ENCODE assay signal across 10 cellular contexts in genomic region chr1:244075247-244075722, GRCh38. TPM values are rescaled to one million over a fixed set of nuclear protein-coding genes. Genes with fewer than 3 reads are reported as not detected.
A peak's percentile ranks its signal among the peaks of the same experiment; 100 is the strongest.
DNase-seq lines count a peak whose midpoint lies in the region; ATAC-seq and TF ChIP-seq lines count a peak whose summit lies in the region.
"Had no signal": no experiment of that assay in that cellular context is flagged by ENCODE, and none has a peak within 500 bp of the region (broad histone marks: within the 10 kb centered on the region; RNA-seq: fewer than 3 reads in every experiment).

No MANE protein-coding gene starts in this region.

- CTCF ChIA-PET in CD8-positive, alpha-beta memory T cell (lab: Charles Lee) = interaction anchor here (0.9 to 2.8 kb wide), 8 partner anchors 9 to 224 kb away, joined by 3 to 22 read pairs (median 4); no protein-coding TSS in a partner anchor

- H3K4me1 Mint-ChIP-seq in CD8-positive, alpha-beta memory T cell = peaks cover 26 to 31% (median 26%) of the 10 kb centered on the region in 3 donors

- ATAC-seq in GM19463 (IDR thresholded peaks at IDR 0.05; ENCODE audit: unreplicated experiment) = peak; percentile 4

- no peak for TF ChIP-seq CTCF in dorsolateral prefrontal cortex (IDR thresholded peaks at IDR 0.05 in 54 of 56, conservative IDR thresholded peaks at IDR 0.05 in 2 of 56; ENCODE audit: low read depth in 1 of 56, partially characterized antibody in 56 of 56)

- peak overlapping the region; percentile 63 for H3K4me3 ChIP-seq in CD8-positive, alpha-beta memory T cell (ENCODE audit: low read length)
- H3K4me3 ChIP-seq in dorsolateral prefrontal cortex = no peak overlapping the region

- DNase-seq in CD8-positive, alpha-beta memory T cell = no peak
- peak; percentile 42 for DNase-seq in NAMALWA (ENCODE audit: low spot score)
- peak; percentile 35 for DNase-seq in iPS DF 19.7 (ENCODE audit: low read depth, low spot score)
- no peak for DNase-seq in cortex of kidney (lab: John Stamatoyannopoulos, UW)
- no peak for DNase-seq in NCI-H1105 (lab: John Stamatoyannopoulos, UW)
- no peak for DNase-seq in NCI-H128 (lab: John Stamatoyannopoulos, UW; ENCODE audit: unreplicated experiment)
- no peak for DNase-seq in dorsolateral prefrontal cortex
- DNase-seq: GF-D8, SHP77 had no signal

- peaks cover under 1 to 10% of the 10 kb centered on the region in 2 donors for H3K27me3 Mint-ChIP-seq in CD8-positive, alpha-beta memory T cell

- H3K4me1 ChIP-seq in CD8-positive, alpha-beta memory T cell (ENCODE audit: insufficient read depth, low read length) = peaks cover 42% of the 10 kb centered on the region

- H3K36me3 ChIP-seq in CD8-positive, alpha-beta memory T cell (ENCODE audit: insufficient read depth, low read length) = no peaks in the 10 kb centered on the region

- POLR2A ChIA-PET in CD8-positive, alpha-beta memory T cell (lab: Charles Lee) = interaction anchor here (0.5 to 2.0 kb wide), 5 partner anchors 20 to 821 kb away, joined by 3 to 54 read pairs (median 4); partner anchors contain the start of gene ZBTB18

- peak overlapping the region; percentile 32 for H3K27ac ChIP-seq in CD8-positive, alpha-beta memory T cell (ENCODE audit: low read depth, low read length)
- H3K27ac ChIP-seq in dorsolateral prefrontal cortex = no peak overlapping the region

- no peaks in the 10 kb centered on the region for H3K9me3 Mint-ChIP-seq in CD8-positive, alpha-beta memory T cell

- H3K9me3 ChIP-seq in CD8-positive, alpha-beta memory T cell (ENCODE audit: low read length) = no peaks in the 10 kb centered on the region

- no peaks in the 10 kb centered on the region for H3K36me3 Mint-ChIP-seq in CD8-positive, alpha-beta memory T cell

- H3K27me3 ChIP-seq in CD8-positive, alpha-beta memory T cell (ENCODE audit: insufficient read depth, low read length, poor library complexity, severe bottlenecking) = no peaks in the 10 kb centered on the region
- H3K27me3 ChIP-seq in dorsolateral prefrontal cortex = no peaks in the 10 kb centered on the region

- H3K27ac Mint-ChIP-seq in CD8-positive, alpha-beta memory T cell = peak overlapping the region; percentile 75 to 95 (median 93)

- intact Hi-C loops in dorsolateral prefrontal cortex (cut with DNase I) = no loop called here

- H3K4me3 Mint-ChIP-seq in CD8-positive, alpha-beta memory T cell = peak overlapping the region; percentile 54 to 90 (median 83)

RNA-seq across cellular contexts. Expression of gene ZBTB18, which starts 24.2 kb away (rescaled TPM):
- 1 to 10 TPM; 9.1 to 9.9 TPM for total RNA-seq in CD8-positive, alpha-beta memory T cell
- 1.5 TPM for polyA plus RNA-seq in CD8-positive, alpha-beta memory T cell
- 100 to 1,000 TPM in 64 of 120 experiments, 10 to 100 TPM in 56; 44.0 to 166 (median 102) TPM for total RNA-seq in dorsolateral prefrontal cortex

Comparison
In these comparisons a context has a peak if more than half of its experiments do, and no peak if none do; other contexts are left out.
1. DNase-seq: peak in NAMALWA (single experiment) and iPS DF 19.7 (single experiment); none in CD8-positive, alpha-beta memory T cell (0 of 5), cortex of kidney (single experiment), NCI-H1105 (single experiment), NCI-H128 (single experiment) and dorsolateral prefrontal cortex (0 of 10).
2. RNA of gene ZBTB18, which starts 24.2 kb away (total RNA-seq): 44.0 to 166 TPM in dorsolateral prefrontal cortex; 9.1 to 9.9 TPM in CD8-positive, alpha-beta memory T cell; every median in the first group is over 4 times any median in the second.